8 cellular contexts compared by ENCODE assay signal in the genomic region with DNA sequence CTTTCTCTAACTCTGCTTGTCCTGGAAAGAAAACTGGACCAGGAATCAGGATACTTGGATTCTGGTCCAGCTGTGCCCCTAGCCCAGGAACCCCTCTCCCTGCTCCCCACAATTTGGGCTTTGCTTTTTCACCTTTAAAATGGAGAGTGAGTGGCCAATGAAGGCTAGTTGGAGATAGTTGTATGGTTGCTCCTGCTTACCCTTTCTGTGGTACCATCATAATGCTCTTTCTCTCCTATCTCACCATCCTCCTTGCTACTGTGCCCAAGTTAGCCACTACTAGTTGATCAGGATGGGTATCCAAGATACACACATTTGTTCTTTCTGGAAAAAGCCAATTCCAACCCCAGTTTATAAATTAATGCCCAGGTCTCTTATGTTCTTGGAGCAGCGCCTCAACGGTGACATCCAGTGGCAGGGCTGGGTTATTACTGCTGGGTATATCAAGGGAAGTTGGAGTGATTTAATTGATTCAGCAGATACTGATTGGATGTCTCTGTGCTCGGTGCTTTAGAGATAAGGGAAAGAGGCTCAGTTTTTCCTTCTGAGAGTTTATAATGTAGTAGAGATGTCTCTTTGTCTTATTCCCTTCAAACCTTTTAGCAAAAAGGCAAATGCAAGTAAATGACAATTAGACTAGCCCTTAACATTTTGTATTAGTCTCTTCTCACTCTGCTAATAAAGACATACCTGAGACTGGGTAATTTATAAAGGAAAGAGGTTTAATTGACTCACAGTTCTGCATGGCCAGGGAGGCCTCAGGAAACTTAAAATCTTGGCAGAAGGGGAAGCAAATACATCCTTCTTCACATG. TPM values are rescaled to one million over a fixed set of nuclear protein-coding genes. Genes with fewer than 3 reads are reported as not detected.
DNase-seq lines count a peak whose midpoint lies in the region; ATAC-seq, FAIRE-seq and TF ChIP-seq lines count a peak whose summit lies in the region.

No MANE protein-coding gene starts in this region.

- H3K36me3 Mint-ChIP-seq in GM23338 (ENCODE audit: low read depth): peaks cover 95% of the 10 kb centered on the region

- H3K4me2 ChIP-seq in GM23338 (no peak overlapping the region), HepG2 (ENCODE audit: low read depth, low read length) (no peak overlapping the region)

- CTCF ChIA-PET in HepG2 (lab: Yijun Ruan, JAX; ENCODE audit: low intra/inter-chr PET ratio, low total read pairs): interaction anchor here (1.9 kb wide), 1 partner anchor 161 kb away, joined by 29 read pairs; no protein-coding TSS in a partner anchor

- H3K4me1 ChIP-seq in GM23338 (ENCODE audit: insufficient read depth) (no peaks in the 10 kb centered on the region), HepG2 (ENCODE audit: insufficient read depth, low read length) (peaks cover 14% of the 10 kb centered on the region)

- DNase-seq in D721Med (ENCODE audit: insufficient read length, low spot score) (peak; percentile 48), GM23338 (ENCODE audit: low spot score) (peak; percentile 67), NCI-H2081 treated with DMSO at 0.1 percent for 48 hours (lab: John Stamatoyannopoulos, UW) (peak; percentile 5), choroid plexus epithelial cell (ENCODE audit: low read depth) (peak; percentile 88), HepG2 (ENCODE audit: low spot score) (peak; percentile 44)
- DNase-seq in activated CD4-positive, alpha-beta T cell treated with anti-CD3 and anti-CD28 coated beads for 1 hour: peak; percentile 48
- peak; percentile 30 to 43 (median 42) for DNase-seq in stimulated activated CD4-positive, alpha-beta T cell treated with anti-CD3 and anti-CD28 coated beads, TNF-alpha, amount 100 ng/mL, for 48 hours (ENCODE audit: low read depth in 3 of 3)

- intact Hi-C loops in HepG2 (cut with micrococcal nuclease; ENCODE audit: unreplicated experiment): loop anchor here (1.0 kb wide), 1 partner anchor 162 kb away; no protein-coding TSS in a partner anchor

- H3K9me3 ChIP-seq in HepG2 (ENCODE audit: low read length): no peaks in the 10 kb centered on the region

- H3K27ac Mint-ChIP-seq in GM23338: peak overlapping the region; percentile 64; the same call in 1 of the 2 replicates

- in situ Hi-C loops in HepG2 (cut with HindIII; ENCODE audit: extremely low pct_ligation_motif_present, low pct_unique_long_range_greater_than_20kb): loop anchor here (5.0 kb wide), 1 partner anchor 165 kb away; no protein-coding TSS in a partner anchor

- H3K9me2 ChIP-seq in GM23338 (ENCODE audit: insufficient read depth): no peaks in the 10 kb centered on the region

- FAIRE-seq in D721Med (lab: Jason Lieb, UNC): no peak
- peak; percentile 53 for FAIRE-seq in HepG2 (lab: Jason Lieb, UNC)

- no peak overlapping the region for H3K9ac ChIP-seq in HepG2 (ENCODE audit: insufficient read depth, low read depth, low read length)

- TF ChIP-seq EP300 in HepG2 (IDR thresholded peaks at IDR 0.05; ENCODE audit: low read depth in 2 of 2, low read length in 2 of 2): no peak
- no peak for TF ChIP-seq EP300 in HepG2 (CRISPR knock-in tag; IDR thresholded peaks at IDR 0.05; ENCODE audit: borderline replicate concordance)

- H3K27me3 ChIP-seq in GM23338 (ENCODE audit: insufficient read depth) (no peaks in the 10 kb centered on the region), HepG2 (ENCODE audit: control insufficient read depth in 1 of 2, insufficient read depth in 2 of 2, low read length in 2 of 2) (no peaks in the 10 kb centered on the region)

- no peak for TF ChIP-seq POLR2A in HepG2 (IDR thresholded peaks at IDR 0.05; ENCODE audit: insufficient read depth in 1 of 2, low read depth in 2 of 2, low read length in 2 of 2)

- H3K4me3 Mint-ChIP-seq in GM23338: no peak overlapping the region

- WGBS in HepG2 (ENCODE audit: low lambda C conversion rate): 72% methylated on average over 3 of the region's 3 CpGs

- peaks cover 84% of the 10 kb centered on the region for H3K36me3 ChIP-seq in GM23338 (ENCODE audit: insufficient read depth)
- H3K36me3 ChIP-seq in HepG2 (replicated peaks in 1 of 2; ENCODE audit: control insufficient read depth in 1 of 2, insufficient read depth in 2 of 2, low read length in 2 of 2): peaks cover 32 to 77% of the 10 kb centered on the region in 2 experiments

- H3K27ac ChIP-seq in GM23338 (ENCODE audit: low read depth): peak overlapping the region; percentile 90; the same call in 1 of the 2 replicates
- no peak overlapping the region for H3K27ac ChIP-seq in HepG2 (ENCODE audit: extremely low read length, insufficient read depth, low read length)

- H4K20me1 ChIP-seq in GM23338 (replicated peaks; ENCODE audit: insufficient read depth) (peaks cover 33% of the 10 kb centered on the region), HepG2 (ENCODE audit: insufficient read depth, low read length) (peaks cover 5% of the 10 kb centered on the region; the same call in 1 of the 2 replicates)

- POLR2A ChIA-PET in HepG2 (lab: Yijun Ruan, JAX): no interaction called here

- H3K4me3 ChIP-seq in GM23338: no peak overlapping the region
- H3K4me3 ChIP-seq in choroid plexus epithelial cell (ENCODE audit: low read depth, low read length): no peak overlapping the region
- no peak overlapping the region for H3K4me3 ChIP-seq in HepG2 (replicated peaks in 1 of 3; ENCODE audit: insufficient read depth in 1 of 3, low read depth in 2 of 3, low read length in 3 of 3)

- BruUV-seq in HepG2 (replicated peaks; lab: Mats Ljungman, UMichigan): no TSS peak

- H2AFZ ChIP-seq in GM23338: no peak overlapping the region
- no peak overlapping the region for H2AFZ ChIP-seq in HepG2 (ENCODE audit: low read length)

- TF ChIP-seq CTCF in D721Med (IDR thresholded peaks at IDR 0.05; ENCODE audit: insufficient read depth, missing control alignments) (peak; percentile 86), GM23338 (conservative IDR thresholded peaks at IDR 0.05; ENCODE audit: low read depth in 2 of 2) (peak; percentile 82 to 97), choroid plexus epithelial cell (conservative IDR thresholded peaks at IDR 0.05; ENCODE audit: low read depth, low read length) (peak; percentile 94), HepG2 (CRISPR knock-in tag; IDR thresholded peaks at IDR 0.05) (peak; percentile 68)

- TF ChIP-seq RAD21 in HepG2 (CRISPR knock-in tag; IDR thresholded peaks at IDR 0.05): peak; percentile 56; the same call in 1 of the 2 replicates

- no peaks in the 10 kb centered on the region for H3K9me3 Mint-ChIP-seq in GM23338

- H3F3A ChIP-seq in GM23338 (replicated peaks; ENCODE audit: low read depth): peaks cover 46% of the 10 kb centered on the region

- ATAC-seq in GM23338 (peak; percentile 70), HepG2 (peak; percentile 52), HG03095 (IDR thresholded peaks at IDR 0.05; ENCODE audit: unreplicated experiment) (no peak)

- H3K79me2 ChIP-seq in GM23338 (replicated peaks; ENCODE audit: insufficient read depth): peaks cover 25% of the 10 kb centered on the region; the same call in 1 of the 2 replicates
- no peaks in the 10 kb centered on the region for H3K79me2 ChIP-seq in HepG2 (ENCODE audit: insufficient read depth, low read length)

- H3K4me1 Mint-ChIP-seq in GM23338: peaks cover 4% of the 10 kb centered on the region; the same call in 1 of the 3 replicates

- H3K27me3 Mint-ChIP-seq in GM23338 (ENCODE audit: insufficient read depth, low read depth, poor library complexity): peaks cover 18% of the 10 kb centered on the region

RNA-seq across cellular contexts. Expression of a gene that starts 38.5 kb away (rescaled TPM):
- 1.8 and 4.6 TPM in 2 replicates for total RNA-seq in GM23338 (2014; rRNA removed; shearing (Covaris generic))
- polyA plus RNA-seq in GM23338 (2016; fragmentation: Nextera tagmentation; extraction: Ambion mirVana) (2.5 and 4.0 TPM in 2 replicates), HepG2 (2011; rRNA removed) (49.5 and 58.8 TPM in 2 replicates)
- 3.0 and 4.7 TPM in 2 replicates for total RNA-seq in HepG2 (2016; rRNA removed; fragmentation: Illumina TruSeq; extraction: Trizol)
- 1.3 and 1.5 TPM in 2 replicates for total RNA-seq in HepG2 (2016; cell fraction: cytosol; rRNA removed; fragmentation: Illumina TruSeq; extraction: Trizol; ENCODE audit: low read depth)
- total RNA-seq in HepG2 (2016; cell fraction: insoluble cytoplasmic fraction; rRNA removed; fragmentation: Illumina TruSeq; extraction: Trizol): 4.3 and 5.0 TPM in 2 replicates
- total RNA-seq in HepG2 (2016; cell fraction: membrane; rRNA removed; fragmentation: Illumina TruSeq; extraction: Trizol): 3.5 and 4.3 TPM in 2 replicates
- total RNA-seq in HepG2 (2016; cell fraction: nucleus; rRNA removed; fragmentation: Illumina TruSeq; extraction: Trizol): 5.5 and 5.8 TPM in 2 replicates
- 41.5 and 43.5 TPM in 2 replicates for polyA plus RNA-seq in HepG2 (2011; cell fraction: cytosol; rRNA removed)
- polyA plus RNA-seq in HepG2 (2011; cell fraction: nucleus; rRNA removed): 45.2 and 57.4 TPM in 2 replicates
- 27.6 and 33.1 TPM in 2 replicates for polyA plus RNA-seq in HepG2 (2012)
- 1.3 and 1.9 TPM in 2 replicates for polyA plus RNA-seq in HepG2 (2016; cell fraction: cytosol; fragmentation: Illumina TruSeq; extraction: Trizol; ENCODE audit: low read depth)
- 3.7 and 4.2 TPM in 2 replicates for polyA plus RNA-seq in HepG2 (2016; cell fraction: insoluble cytoplasmic fraction; fragmentation: Illumina TruSeq; extraction: Trizol; ENCODE audit: low read depth)
- polyA plus RNA-seq in HepG2 (2016; cell fraction: membrane; fragmentation: Illumina TruSeq; extraction: Trizol; ENCODE audit: low read depth): 3.9 and 4.0 TPM in 2 replicates
- polyA plus RNA-seq in HepG2 (2016; cell fraction: nucleus; fragmentation: Illumina TruSeq; extraction: Trizol; ENCODE audit: insufficient read depth, low read depth): 6.6 and 7.0 TPM in 2 replicates
- 0.05 and 101 TPM in 2 replicates for polyA minus RNA-seq in HepG2 (2011; rRNA and poly(A)+ RNA removed; ENCODE audit: low replicate concordance)
- polyA minus RNA-seq in HepG2 (2011; cell fraction: cytosol; rRNA and poly(A)+ RNA removed): 23.1 and 27.3 TPM in 2 replicates
- 39.9 and 40.4 TPM in 2 replicates for polyA minus RNA-seq in HepG2 (2011; cell fraction: nucleus; rRNA and poly(A)+ RNA removed)

RNA-seq across cellular contexts. Expression of a gene that starts 46.6 kb away (rescaled TPM):
- total RNA-seq in GM23338 (2014; rRNA removed; shearing (Covaris generic)): 77.7 and 78.3 TPM in 2 replicates
- 26.9 and 31.2 TPM in 2 replicates for polyA plus RNA-seq in GM23338 (2016; fragmentation: Nextera tagmentation; extraction: Ambion mirVana)
- total RNA-seq in HepG2 (2016; rRNA removed; fragmentation: Illumina TruSeq; extraction: Trizol): 37.1 and 50.3 TPM in 2 replicates
- 8.5 and 9.5 TPM in 2 replicates for total RNA-seq in HepG2 (2016; cell fraction: cytosol; rRNA removed; fragmentation: Illumina TruSeq; extraction: Trizol; ENCODE audit: low read depth)
- 38.6 and 50.3 TPM in 2 replicates for total RNA-seq in HepG2 (2016; cell fraction: insoluble cytoplasmic fraction; rRNA removed; fragmentation: Illumina TruSeq; extraction: Trizol)
- total RNA-seq in HepG2 (2016; cell fraction: membrane; rRNA removed; fragmentation: Illumina TruSeq; extraction: Trizol): 21.9 and 23.8 TPM in 2 replicates
- 27.1 and 28.0 TPM in 2 replicates for total RNA-seq in HepG2 (2016; cell fraction: nucleus; rRNA removed; fragmentation: Illumina TruSeq; extraction: Trizol)
- 63.8 and 74.9 TPM in 2 replicates for polyA plus RNA-seq in HepG2 (2011; rRNA removed)
- polyA plus RNA-seq in HepG2 (2011; cell fraction: cytosol; rRNA removed): 63.2 and 67.0 TPM in 2 replicates
- 46.3 and 57.5 TPM in 2 replicates for polyA plus RNA-seq in HepG2 (2011; cell fraction: nucleus; rRNA removed)
- polyA plus RNA-seq in HepG2 (2012): 54.8 and 56.2 TPM in 2 replicates
- polyA plus RNA-seq in HepG2 (2016; cell fraction: cytosol; fragmentation: Illumina TruSeq; extraction: Trizol; ENCODE audit: low read depth): 4.1 and 5.1 TPM in 2 replicates
- polyA plus RNA-seq in HepG2 (2016; cell fraction: insoluble cytoplasmic fraction; fragmentation: Illumina TruSeq; extraction: Trizol; ENCODE audit: low read depth): 41.9 and 42.7 TPM in 2 replicates
- 12.2 and 12.5 TPM in 2 replicates for polyA plus RNA-seq in HepG2 (2016; cell fraction: membrane; fragmentation: Illumina TruSeq; extraction: Trizol; ENCODE audit: low read depth)
- 48.0 and 49.6 TPM in 2 replicates for polyA plus RNA-seq in HepG2 (2016; cell fraction: nucleus; fragmentation: Illumina TruSeq; extraction: Trizol; ENCODE audit: insufficient read depth, low read depth)
- polyA minus RNA-seq in HepG2 (2011; rRNA and poly(A)+ RNA removed; ENCODE audit: low replicate concordance): 31.6 and 52.4 TPM in 2 replicates
- 51.4 and 54.3 TPM in 2 replicates for polyA minus RNA-seq in HepG2 (2011; cell fraction: cytosol; rRNA and poly(A)+ RNA removed)
- polyA minus RNA-seq in HepG2 (2011; cell fraction: nucleus; rRNA and poly(A)+ RNA removed): 35.0 and 39.0 TPM in 2 replicates

RNA-seq across cellular contexts. Expression of a gene that starts 56.7 kb away (rescaled TPM):
- 267 and 302 TPM in 2 replicates for total RNA-seq in GM23338 (2014; rRNA removed; shearing (Covaris generic))
- 133 and 153 TPM in 2 replicates for polyA plus RNA-seq in GM23338 (2016; fragmentation: Nextera tagmentation; extraction: Ambion mirVana)
- total RNA-seq in HepG2 (2016; rRNA removed; fragmentation: Illumina TruSeq; extraction: Trizol): 61.4 and 68.5 TPM in 2 replicates
- 8.7 and 8.9 TPM in 2 replicates for total RNA-seq in HepG2 (2016; cell fraction: cytosol; rRNA removed; fragmentation: Illumina TruSeq; extraction: Trizol; ENCODE audit: low read depth)
- total RNA-seq in HepG2 (2016; cell fraction: insoluble cytoplasmic fraction; rRNA removed; fragmentation: Illumina TruSeq; extraction: Trizol): 57.6 and 62.0 TPM in 2 replicates
- 36.8 and 41.2 TPM in 2 replicates for total RNA-seq in HepG2 (2016; cell fraction: membrane; rRNA removed; fragmentation: Illumina TruSeq; extraction: Trizol)
- 72.6 and 80.1 TPM in 2 replicates for total RNA-seq in HepG2 (2016; cell fraction: nucleus; rRNA removed; fragmentation: Illumina TruSeq; extraction: Trizol)
- 45.2 and 52.0 TPM in 2 replicates for polyA plus RNA-seq in HepG2 (2011; rRNA removed)
- 29.4 and 31.7 TPM in 2 replicates for polyA plus RNA-seq in HepG2 (2011; cell fraction: cytosol; rRNA removed)
- polyA plus RNA-seq in HepG2 (2011; cell fraction: nucleus; rRNA removed): 74.2 and 76.9 TPM in 2 replicates
- polyA plus RNA-seq in HepG2 (2012): 59.4 and 62.0 TPM in 2 replicates
- 4.0 and 4.5 TPM in 2 replicates for polyA plus RNA-seq in HepG2 (2016; cell fraction: cytosol; fragmentation: Illumina TruSeq; extraction: Trizol; ENCODE audit: low read depth)
- polyA plus RNA-seq in HepG2 (2016; cell fraction: insoluble cytoplasmic fraction; fragmentation: Illumina TruSeq; extraction: Trizol; ENCODE audit: low read depth): 69.6 and 92.6 TPM in 2 replicates
- polyA plus RNA-seq in HepG2 (2016; cell fraction: membrane; fragmentation: Illumina TruSeq; extraction: Trizol; ENCODE audit: low read depth): 15.3 and 19.6 TPM in 2 replicates
- polyA plus RNA-seq in HepG2 (2016; cell fraction: nucleus; fragmentation: Illumina TruSeq; extraction: Trizol; ENCODE audit: insufficient read depth, low read depth): 143 and 158 TPM in 2 replicates
- 72.7 and 144 TPM in 2 replicates for polyA minus RNA-seq in HepG2 (2011; rRNA and poly(A)+ RNA removed; ENCODE audit: low replicate concordance)
- polyA minus RNA-seq in HepG2 (2011; cell fraction: cytosol; rRNA and poly(A)+ RNA removed): 40.8 and 53.5 TPM in 2 replicates
- polyA minus RNA-seq in HepG2 (2011; cell fraction: nucleus; rRNA and poly(A)+ RNA removed): 66.0 and 100 TPM in 2 replicates

Comparison
In these comparisons a context has a peak if more than half of its experiments do, and no peak if none do; other contexts are left out.
1. DNase-seq: peak in every context shown above with its lines; median percentile 88 in choroid plexus epithelial cell; 67 in GM23338; 48 in D721Med; 48 in activated CD4-positive, alpha-beta T cell treated with anti-CD3 and anti-CD28 coated beads for 1 hour; 44 in HepG2; 42 in stimulated activated CD4-positive, alpha-beta T cell treated with anti-CD3 and anti-CD28 coated beads, TNF-alpha, amount 100 ng/mL, for 48 hours; 5 in NCI-H2081 treated with DMSO at 0.1 percent for 48 hours.